In the genomic region with DNA sequence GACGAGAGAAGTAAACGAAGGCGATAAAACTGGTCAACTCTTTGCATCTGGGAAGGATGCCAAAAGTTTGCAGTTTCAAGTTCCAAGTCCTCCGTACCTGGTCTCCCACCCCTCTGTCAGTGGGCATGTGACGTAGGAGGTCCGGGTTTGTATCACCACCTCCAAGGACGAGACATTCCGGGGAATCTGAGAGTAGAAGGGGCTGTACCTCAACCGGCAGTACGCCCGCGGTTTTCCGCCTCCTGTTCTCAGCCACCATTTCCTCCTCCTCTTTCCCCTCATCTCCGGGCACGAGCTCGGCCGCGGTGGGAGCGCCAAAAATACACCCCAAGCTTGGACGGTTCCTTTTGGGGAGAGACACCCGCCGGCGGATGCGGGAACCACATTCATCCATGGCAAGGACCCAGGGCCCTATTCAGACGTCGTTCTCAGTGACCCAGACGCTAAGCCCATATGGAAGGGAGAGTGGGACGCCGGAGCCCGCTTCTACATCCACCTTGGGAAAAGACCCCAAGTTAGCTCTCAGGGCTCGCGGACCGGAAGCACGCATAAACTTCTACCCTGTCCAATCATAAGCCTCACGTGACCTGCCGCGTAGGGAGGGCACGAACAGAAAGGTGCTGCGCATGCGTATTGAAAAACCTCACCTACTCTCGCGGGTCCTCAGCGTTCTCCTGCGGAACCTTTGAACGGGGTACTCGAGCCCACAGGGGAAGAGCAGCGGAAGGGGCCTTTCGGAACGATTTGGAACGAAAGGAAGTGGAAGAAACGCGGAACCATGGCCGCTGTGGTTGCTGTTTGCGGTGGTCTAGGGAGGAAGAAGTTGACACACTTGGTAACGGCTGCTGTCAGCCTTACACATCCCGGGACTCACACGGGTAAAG, we compare ENCODE assay signal across 1 cellular context.
TF ChIP-seq lines count a peak whose summit lies in the region.

A gene with protein sequence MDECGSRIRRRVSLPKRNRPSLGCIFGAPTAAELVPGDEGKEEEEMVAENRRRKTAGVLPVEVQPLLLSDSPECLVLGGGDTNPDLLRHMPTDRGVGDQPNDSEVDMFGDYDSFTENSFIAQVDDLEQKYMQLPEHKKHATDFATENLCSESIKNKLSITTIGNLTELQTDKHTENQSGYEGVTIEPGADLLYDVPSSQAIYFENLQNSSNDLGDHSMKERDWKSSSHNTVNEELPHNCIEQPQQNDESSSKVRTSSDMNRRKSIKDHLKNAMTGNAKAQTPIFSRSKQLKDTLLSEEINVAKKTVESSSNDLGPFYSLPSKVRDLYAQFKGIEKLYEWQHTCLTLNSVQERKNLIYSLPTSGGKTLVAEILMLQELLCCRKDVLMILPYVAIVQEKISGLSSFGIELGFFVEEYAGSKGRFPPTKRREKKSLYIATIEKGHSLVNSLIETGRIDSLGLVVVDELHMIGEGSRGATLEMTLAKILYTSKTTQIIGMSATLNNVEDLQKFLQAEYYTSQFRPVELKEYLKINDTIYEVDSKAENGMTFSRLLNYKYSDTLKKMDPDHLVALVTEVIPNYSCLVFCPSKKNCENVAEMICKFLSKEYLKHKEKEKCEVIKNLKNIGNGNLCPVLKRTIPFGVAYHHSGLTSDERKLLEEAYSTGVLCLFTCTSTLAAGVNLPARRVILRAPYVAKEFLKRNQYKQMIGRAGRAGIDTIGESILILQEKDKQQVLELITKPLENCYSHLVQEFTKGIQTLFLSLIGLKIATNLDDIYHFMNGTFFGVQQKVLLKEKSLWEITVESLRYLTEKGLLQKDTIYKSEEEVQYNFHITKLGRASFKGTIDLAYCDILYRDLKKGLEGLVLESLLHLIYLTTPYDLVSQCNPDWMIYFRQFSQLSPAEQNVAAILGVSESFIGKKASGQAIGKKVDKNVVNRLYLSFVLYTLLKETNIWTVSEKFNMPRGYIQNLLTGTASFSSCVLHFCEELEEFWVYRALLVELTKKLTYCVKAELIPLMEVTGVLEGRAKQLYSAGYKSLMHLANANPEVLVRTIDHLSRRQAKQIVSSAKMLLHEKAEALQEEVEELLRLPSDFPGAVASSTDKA (minus strand): TSS at position 524 of the 884 bp plus-strand sequence. CDS start 130 bp downstream, at position 394.
Gene MRPS18C (plus strand): TSS at position 759 of the 884 bp plus-strand sequence. CDS start 20 bp downstream, at position 779.

TF ChIP-seq in GM12878, 131 proteins besides CTCF, POLR2A, EP300 and RAD21 (continued from another document):
- TF ChIP-seq IRF3 (IDR thresholded peaks at IDR 0.05) = no peak
- TF ChIP-seq SRF (IDR thresholded peaks at IDR 0.05; ENCODE audit: low read depth in 2 of 2, low read length in 2 of 2) = peak; percentile 23 to 91; a peak in 2 of 4 replicates
- peak; percentile 81 for TF ChIP-seq TBL1XR1 (IDR thresholded peaks at IDR 0.05; ENCODE audit: low read depth, low read length)
- peak; percentile 98 for TF ChIP-seq USF1 (IDR thresholded peaks at IDR 0.05; ENCODE audit: borderline replicate concordance, extremely low read length, insufficient read depth, low read depth, low read length)
- TF ChIP-seq, protein P1, sequence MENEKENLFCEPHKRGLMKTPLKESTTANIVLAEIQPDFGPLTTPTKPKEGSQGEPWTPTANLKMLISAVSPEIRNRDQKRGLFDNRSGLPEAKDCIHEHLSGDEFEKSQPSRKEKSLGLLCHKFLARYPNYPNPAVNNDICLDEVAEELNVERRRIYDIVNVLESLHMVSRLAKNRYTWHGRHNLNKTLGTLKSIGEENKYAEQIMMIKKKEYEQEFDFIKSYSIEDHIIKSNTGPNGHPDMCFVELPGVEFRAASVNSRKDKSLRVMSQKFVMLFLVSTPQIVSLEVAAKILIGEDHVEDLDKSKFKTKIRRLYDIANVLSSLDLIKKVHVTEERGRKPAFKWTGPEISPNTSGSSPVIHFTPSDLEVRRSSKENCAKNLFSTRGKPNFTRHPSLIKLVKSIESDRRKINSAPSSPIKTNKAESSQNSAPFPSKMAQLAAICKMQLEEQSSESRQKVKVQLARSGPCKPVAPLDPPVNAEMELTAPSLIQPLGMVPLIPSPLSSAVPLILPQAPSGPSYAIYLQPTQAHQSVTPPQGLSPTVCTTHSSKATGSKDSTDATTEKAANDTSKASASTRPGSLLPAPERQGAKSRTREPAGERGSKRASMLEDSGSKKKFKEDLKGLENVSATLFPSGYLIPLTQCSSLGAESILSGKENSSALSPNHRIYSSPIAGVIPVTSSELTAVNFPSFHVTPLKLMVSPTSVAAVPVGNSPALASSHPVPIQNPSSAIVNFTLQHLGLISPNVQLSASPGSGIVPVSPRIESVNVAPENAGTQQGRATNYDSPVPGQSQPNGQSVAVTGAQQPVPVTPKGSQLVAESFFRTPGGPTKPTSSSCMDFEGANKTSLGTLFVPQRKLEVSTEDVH (IDR thresholded peaks at IDR 0.05; ENCODE audit: low read depth, partially characterized antibody) = peak; percentile 97
- TF ChIP-seq SMC3 (IDR thresholded peaks at IDR 0.05; ENCODE audit: borderline replicate concordance, low read length) = no peak; the same call in 1 of the 2 replicates
- TF ChIP-seq, protein P2, sequence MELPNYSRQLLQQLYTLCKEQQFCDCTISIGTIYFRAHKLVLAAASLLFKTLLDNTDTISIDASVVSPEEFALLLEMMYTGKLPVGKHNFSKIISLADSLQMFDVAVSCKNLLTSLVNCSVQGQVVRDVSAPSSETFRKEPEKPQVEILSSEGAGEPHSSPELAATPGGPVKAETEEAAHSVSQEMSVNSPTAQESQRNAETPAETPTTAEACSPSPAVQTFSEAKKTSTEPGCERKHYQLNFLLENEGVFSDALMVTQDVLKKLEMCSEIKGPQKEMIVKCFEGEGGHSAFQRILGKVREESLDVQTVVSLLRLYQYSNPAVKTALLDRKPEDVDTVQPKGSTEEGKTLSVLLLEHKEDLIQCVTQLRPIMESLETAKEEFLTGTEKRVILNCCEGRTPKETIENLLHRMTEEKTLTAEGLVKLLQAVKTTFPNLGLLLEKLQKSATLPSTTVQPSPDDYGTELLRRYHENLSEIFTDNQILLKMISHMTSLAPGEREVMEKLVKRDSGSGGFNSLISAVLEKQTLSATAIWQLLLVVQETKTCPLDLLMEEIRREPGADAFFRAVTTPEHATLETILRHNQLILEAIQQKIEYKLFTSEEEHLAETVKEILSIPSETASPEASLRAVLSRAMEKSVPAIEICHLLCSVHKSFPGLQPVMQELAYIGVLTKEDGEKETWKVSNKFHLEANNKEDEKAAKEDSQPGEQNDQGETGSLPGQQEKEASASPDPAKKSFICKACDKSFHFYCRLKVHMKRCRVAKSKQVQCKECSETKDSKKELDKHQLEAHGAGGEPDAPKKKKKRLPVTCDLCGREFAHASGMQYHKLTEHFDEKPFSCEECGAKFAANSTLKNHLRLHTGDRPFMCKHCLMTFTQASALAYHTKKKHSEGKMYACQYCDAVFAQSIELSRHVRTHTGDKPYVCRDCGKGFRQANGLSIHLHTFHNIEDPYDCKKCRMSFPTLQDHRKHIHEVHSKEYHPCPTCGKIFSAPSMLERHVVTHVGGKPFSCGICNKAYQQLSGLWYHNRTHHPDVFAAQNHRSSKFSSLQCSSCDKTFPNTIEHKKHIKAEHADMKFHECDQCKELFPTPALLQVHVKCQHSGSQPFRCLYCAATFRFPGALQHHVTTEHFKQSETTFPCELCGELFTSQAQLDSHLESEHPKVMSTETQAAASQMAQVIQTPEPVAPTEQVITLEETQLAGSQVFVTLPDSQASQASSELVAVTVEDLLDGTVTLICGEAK (IDR thresholded peaks at IDR 0.05; ENCODE audit: borderline replicate concordance) = peak; percentile 99
- peak; percentile 80 for TF ChIP-seq PKNOX1 (IDR thresholded peaks at IDR 0.05)
- TF ChIP-seq ZNF592 (IDR thresholded peaks at IDR 0.05) = no peak
- TF ChIP-seq TCF12 (IDR thresholded peaks at IDR 0.05; ENCODE audit: low read depth, low read length) = 0 out of 2 replicates have a peak, but pooled peaks have one; percentile 75
- TF ChIP-seq ZSCAN29 (IDR thresholded peaks at IDR 0.05) = no peak
- peak; percentile 79; the same call in 1 of the 2 replicates for TF ChIP-seq MEF2A (IDR thresholded peaks at IDR 0.05; ENCODE audit: insufficient read depth, low read depth, low read length)
- TF ChIP-seq BMI1 (IDR thresholded peaks at IDR 0.05; ENCODE audit: borderline replicate concordance) = no peak
- peak; percentile 93 for TF ChIP-seq IKZF1 (conservative IDR thresholded peaks at IDR 0.05)
- TF ChIP-seq TCF3 (IDR thresholded peaks at IDR 0.05; ENCODE audit: borderline replicate concordance, insufficient read depth, low read depth, low read length) = no peak
- TF ChIP-seq TCF7 (IDR thresholded peaks at IDR 0.05; ENCODE audit: borderline replicate concordance) = peak; percentile 40; the same call in 1 of the 2 replicates
- no peak; the same call in 1 of the 2 replicates for TF ChIP-seq DPF2 (IDR thresholded peaks at IDR 0.05)
- TF ChIP-seq PAX8 (IDR thresholded peaks at IDR 0.05) = no peak; the same call in 1 of the 2 replicates
- TF ChIP-seq ATF7 (IDR thresholded peaks at IDR 0.05; ENCODE audit: low read depth) = peak; percentile 84
- TF ChIP-seq KDM1A (IDR thresholded peaks at IDR 0.05; ENCODE audit: borderline replicate concordance) = no peak
- no peak for TF ChIP-seq ZNF274 (IDR thresholded peaks at IDR 0.05; ENCODE audit: insufficient read depth, insufficient read length)
- TF ChIP-seq E4F1 (IDR thresholded peaks at IDR 0.05; ENCODE audit: borderline replicate concordance, partially characterized antibody) = peak; percentile 55
